Comparison of ENCODE assay signal across 1 cellular context in the genomic region with DNA sequence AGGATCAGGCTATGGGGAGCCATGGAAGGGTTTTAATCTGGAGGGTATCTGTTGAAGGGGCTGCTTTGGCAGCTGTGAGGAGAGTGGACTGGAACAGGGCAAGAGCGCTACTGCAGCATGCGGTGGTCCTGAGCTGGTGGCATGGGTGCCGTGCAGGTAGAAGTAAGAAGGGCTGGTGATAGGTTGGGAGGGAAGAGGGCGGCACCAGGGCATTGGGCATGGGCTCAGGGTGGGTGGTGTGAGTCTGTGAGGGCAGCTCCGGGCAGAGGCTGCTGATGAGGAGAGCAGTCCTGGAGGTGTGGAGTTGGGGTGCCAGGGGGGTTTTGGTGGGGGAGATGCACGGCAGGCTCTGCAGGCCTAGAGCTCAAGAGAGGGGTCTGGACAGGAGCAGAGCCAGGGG.
TF ChIP-seq lines count a peak whose summit lies in the region.

No MANE protein-coding gene starts in this region.

TF ChIP-seq in neural cell, 6 proteins besides CTCF, POLR2A, EP300 and RAD21:
- TF ChIP-seq, protein P1, sequence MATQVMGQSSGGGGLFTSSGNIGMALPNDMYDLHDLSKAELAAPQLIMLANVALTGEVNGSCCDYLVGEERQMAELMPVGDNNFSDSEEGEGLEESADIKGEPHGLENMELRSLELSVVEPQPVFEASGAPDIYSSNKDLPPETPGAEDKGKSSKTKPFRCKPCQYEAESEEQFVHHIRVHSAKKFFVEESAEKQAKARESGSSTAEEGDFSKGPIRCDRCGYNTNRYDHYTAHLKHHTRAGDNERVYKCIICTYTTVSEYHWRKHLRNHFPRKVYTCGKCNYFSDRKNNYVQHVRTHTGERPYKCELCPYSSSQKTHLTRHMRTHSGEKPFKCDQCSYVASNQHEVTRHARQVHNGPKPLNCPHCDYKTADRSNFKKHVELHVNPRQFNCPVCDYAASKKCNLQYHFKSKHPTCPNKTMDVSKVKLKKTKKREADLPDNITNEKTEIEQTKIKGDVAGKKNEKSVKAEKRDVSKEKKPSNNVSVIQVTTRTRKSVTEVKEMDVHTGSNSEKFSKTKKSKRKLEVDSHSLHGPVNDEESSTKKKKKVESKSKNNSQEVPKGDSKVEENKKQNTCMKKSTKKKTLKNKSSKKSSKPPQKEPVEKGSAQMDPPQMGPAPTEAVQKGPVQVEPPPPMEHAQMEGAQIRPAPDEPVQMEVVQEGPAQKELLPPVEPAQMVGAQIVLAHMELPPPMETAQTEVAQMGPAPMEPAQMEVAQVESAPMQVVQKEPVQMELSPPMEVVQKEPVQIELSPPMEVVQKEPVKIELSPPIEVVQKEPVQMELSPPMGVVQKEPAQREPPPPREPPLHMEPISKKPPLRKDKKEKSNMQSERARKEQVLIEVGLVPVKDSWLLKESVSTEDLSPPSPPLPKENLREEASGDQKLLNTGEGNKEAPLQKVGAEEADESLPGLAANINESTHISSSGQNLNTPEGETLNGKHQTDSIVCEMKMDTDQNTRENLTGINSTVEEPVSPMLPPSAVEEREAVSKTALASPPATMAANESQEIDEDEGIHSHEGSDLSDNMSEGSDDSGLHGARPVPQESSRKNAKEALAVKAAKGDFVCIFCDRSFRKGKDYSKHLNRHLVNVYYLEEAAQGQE (IDR thresholded peaks at IDR 0.05; ENCODE audit: borderline replicate concordance) = no peak
- TF ChIP-seq EZH2 (IDR thresholded peaks at IDR 0.05; ENCODE audit: borderline replicate concordance, insufficient read depth, low read length, poor library complexity, severe bottlenecking) (no peak), POLR2AphosphoS5 (IDR thresholded peaks at IDR 0.05) (no peak), MXI1 (conservative IDR thresholded peaks at IDR 0.05; ENCODE audit: poor library complexity, severe bottlenecking) (no peak), TAF1 (IDR thresholded peaks at IDR 0.05; ENCODE audit: low read depth) (no peak), SMC3 (conservative IDR thresholded peaks at IDR 0.05; ENCODE audit: poor library complexity) (no peak)
TF ChIP-seq in neural cell: peak in this region for 0.
